Comparison of ENCODE assay signal across 9 cellular contexts in the genomic region with DNA sequence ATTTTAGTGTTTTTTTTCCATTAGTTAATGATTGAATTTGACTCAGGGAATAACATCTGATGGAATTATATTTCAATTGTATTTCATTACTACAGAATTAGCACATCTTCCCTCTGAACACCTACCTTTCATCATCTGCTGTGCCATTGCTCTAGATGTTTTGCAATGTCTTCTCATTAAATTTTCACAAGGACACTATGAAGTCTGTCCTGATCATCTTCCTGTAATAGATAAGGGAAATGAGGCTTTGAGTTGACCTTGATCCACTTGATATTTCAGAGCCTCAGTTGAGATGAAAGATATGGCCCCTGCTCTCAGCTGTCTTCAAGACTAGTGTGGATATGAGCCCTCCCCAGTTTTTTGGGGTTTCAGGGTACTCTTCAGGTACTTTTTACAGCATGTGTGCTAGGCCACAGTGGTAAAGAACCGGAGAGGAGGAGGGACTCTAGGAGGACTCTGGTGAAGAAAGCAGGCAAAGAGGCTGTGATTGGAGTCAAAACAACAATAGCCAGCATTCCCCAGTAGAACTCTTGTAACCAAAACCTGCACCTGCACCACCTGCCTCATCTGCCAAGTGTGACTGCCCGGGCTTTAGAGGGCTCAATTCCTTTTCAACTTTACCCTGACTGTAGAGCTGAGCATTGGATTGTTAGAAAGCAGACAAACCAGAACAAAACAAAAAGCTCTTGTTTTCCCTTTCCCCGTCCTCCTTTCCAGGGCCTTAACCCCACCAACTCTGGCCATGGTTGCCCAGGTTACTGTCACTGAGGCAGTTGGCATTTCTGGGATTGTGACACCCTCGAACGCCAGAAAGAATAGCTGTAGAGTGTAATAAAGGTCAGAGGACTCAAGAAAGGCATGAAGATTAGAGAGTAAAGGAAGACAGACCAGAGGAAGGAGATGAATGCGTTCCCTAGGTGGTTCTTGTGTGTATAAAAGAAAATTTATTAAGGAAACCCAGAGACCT. TPM values are rescaled to one million over a fixed set of nuclear protein-coding genes. Genes with fewer than 3 reads are reported as not detected.
DNase-seq lines count a peak whose midpoint lies in the region; ATAC-seq and TF ChIP-seq lines count a peak whose summit lies in the region.
"Had no signal": no experiment of that assay in that cellular context is flagged by ENCODE, and none has a peak within 500 bp of the region (broad histone marks: within the 10 kb centered on the region; RNA-seq: fewer than 3 reads in every experiment).

No MANE protein-coding gene starts in this region.

- H3K4me1 ChIP-seq in spleen, result peaks cover 0 to 7% (median 0%) of the 10 kb centered on the region in 6 donors
- H3K4me1 ChIP-seq in SJCRH30, result no peaks in the 10 kb centered on the region

- intact Hi-C loops in spleen (cut with DNase I; ENCODE audit: low total_unique reads), result loop anchor here (2.0 kb wide), 1 partner anchor 411 kb away; no protein-coding TSS in a partner anchor

- no peak for ATAC-seq in activated naive CD8-positive, alpha-beta T cell treated with anti-CD3 and anti-CD28 coated beads, Interleukin-2, amount 50 U/mL, for 24 hours
- ATAC-seq in left lobe of liver (peak; percentile 39), SK-N-SH treated with all-trans-retinoic acid at 6 μM for 48 hours (no peak)

- CTCF ChIA-PET in activated naive CD4-positive, alpha-beta T cell treated with anti-CD3 and anti-CD28 coated beads, Interleukin-2, amount 10 ng/mL, durations not matched to agents 7 days and 5 days (lab: Charles Lee), result interaction anchor here (0.7 to 4.9 kb wide), 30 partner anchors 9 to 426 kb away, joined by 3 to 66 read pairs (median 4); a partner anchor contains a TSS

- H3K9me3 ChIP-seq in spleen (no peaks in the 10 kb centered on the region), SJCRH30 (replicated peaks) (no peaks in the 10 kb centered on the region)

- peak overlapping the region in 5 of 8 donors; percentile 3 to 46 (median 26) for H3K27ac ChIP-seq in spleen
- no peak overlapping the region for H3K27ac ChIP-seq in SJCRH30

- 69 to 85% (median 79%) methylated on average over 6 of the region's 6 CpGs for WGBS in spleen, 5 donors

- peaks cover 7% of the 10 kb centered on the region for H3K4me1 Mint-ChIP-seq in activated naive CD4-positive, alpha-beta T cell treated with anti-CD3 and anti-CD28 coated beads, Interleukin-2, amount 50 U/mL, for 24 hours
- H3K4me1 Mint-ChIP-seq in activated naive CD4-positive, alpha-beta T cell treated with anti-CD3 and anti-CD28 coated beads, Interleukin-2, amount 10 ng/mL, durations not matched to agents 7 days and 5 days, result no peaks in the 10 kb centered on the region
- H3K4me1 Mint-ChIP-seq in activated naive CD8-positive, alpha-beta T cell treated with anti-CD3 and anti-CD28 coated beads, Interleukin-2, amount 50 U/mL, for 24 hours, result peaks cover 7% of the 10 kb centered on the region

- DNase-seq in activated naive CD4-positive, alpha-beta T cell treated with anti-CD3 and anti-CD28 coated beads, Interleukin-2, amount 10 ng/mL, durations not matched to agents 7 days and 5 days, result no peak
- no peak for DNase-seq in activated naive CD8-positive, alpha-beta T cell treated with anti-CD3 and anti-CD28 coated beads, Interleukin-2, amount 50 U/mL, for 24 hours
- no peak for DNase-seq in left lobe of liver (ENCODE audit: low spot score)
- no peak for DNase-seq in spleen
- DNase-seq in NCI-H1694 treated with DMSO at 0.1 percent for 48 hours (lab: John Stamatoyannopoulos, UW), result no peak
- no peak for DNase-seq in SJCRH30
- DNase-seq: activated gamma-delta T cell had no signal

- no peak for TF ChIP-seq CTCF in spleen (IDR thresholded peaks at IDR 0.05 in 8 of 11, conservative IDR thresholded peaks at IDR 0.05 in 3 of 11)

- H3K4me3 Mint-ChIP-seq in activated naive CD4-positive, alpha-beta T cell treated with anti-CD3 and anti-CD28 coated beads, Interleukin-2, amount 50 U/mL, for 24 hours, result no peak overlapping the region
- H3K4me3 Mint-ChIP-seq in activated naive CD4-positive, alpha-beta T cell treated with anti-CD3 and anti-CD28 coated beads, Interleukin-2, amount 10 ng/mL, durations not matched to agents 7 days and 5 days, result no peak overlapping the region
- H3K4me3 Mint-ChIP-seq in activated naive CD8-positive, alpha-beta T cell treated with anti-CD3 and anti-CD28 coated beads, Interleukin-2, amount 50 U/mL, for 24 hours, result no peak overlapping the region

- H3K4me3 ChIP-seq in spleen (no peak overlapping the region), SJCRH30 (no peak overlapping the region)

- TF ChIP-seq POLR2A in spleen (IDR thresholded peaks at IDR 0.05), result no peak

- no peaks in the 10 kb centered on the region for H3K9me3 Mint-ChIP-seq in activated naive CD4-positive, alpha-beta T cell treated with anti-CD3 and anti-CD28 coated beads, Interleukin-2, amount 50 U/mL, for 24 hours
- H3K9me3 Mint-ChIP-seq in activated naive CD4-positive, alpha-beta T cell treated with anti-CD3 and anti-CD28 coated beads, Interleukin-2, amount 10 ng/mL, durations not matched to agents 7 days and 5 days, result no peaks in the 10 kb centered on the region
- no peaks in the 10 kb centered on the region for H3K9me3 Mint-ChIP-seq in activated naive CD8-positive, alpha-beta T cell treated with anti-CD3 and anti-CD28 coated beads, Interleukin-2, amount 50 U/mL, for 24 hours

- H3K27ac Mint-ChIP-seq in activated naive CD4-positive, alpha-beta T cell treated with anti-CD3 and anti-CD28 coated beads, Interleukin-2, amount 50 U/mL, for 24 hours, result peak overlapping the region; percentile 60
- no peak overlapping the region for H3K27ac Mint-ChIP-seq in activated naive CD4-positive, alpha-beta T cell treated with anti-CD3 and anti-CD28 coated beads, Interleukin-2, amount 10 ng/mL, durations not matched to agents 7 days and 5 days
- H3K27ac Mint-ChIP-seq in activated naive CD8-positive, alpha-beta T cell treated with anti-CD3 and anti-CD28 coated beads, Interleukin-2, amount 50 U/mL, for 24 hours, result peak overlapping the region; percentile 30

- no peaks in the 10 kb centered on the region for H3K27me3 ChIP-seq in spleen (replicated peaks in 1 of 7)
- H3K27me3 ChIP-seq in SJCRH30, result no peaks in the 10 kb centered on the region

- H3K36me3 Mint-ChIP-seq in activated naive CD4-positive, alpha-beta T cell treated with anti-CD3 and anti-CD28 coated beads, Interleukin-2, amount 50 U/mL, for 24 hours, result no peaks in the 10 kb centered on the region
- peaks cover 47% of the 10 kb centered on the region for H3K36me3 Mint-ChIP-seq in activated naive CD4-positive, alpha-beta T cell treated with anti-CD3 and anti-CD28 coated beads, Interleukin-2, amount 10 ng/mL, durations not matched to agents 7 days and 5 days
- H3K36me3 Mint-ChIP-seq in activated naive CD8-positive, alpha-beta T cell treated with anti-CD3 and anti-CD28 coated beads, Interleukin-2, amount 50 U/mL, for 24 hours (ENCODE audit: low read depth), result peaks cover 29% of the 10 kb centered on the region

- H3K36me3 ChIP-seq in spleen (peaks cover 7 to 98% (median 80%) of the 10 kb centered on the region in 6 donors), SJCRH30 (peaks cover 7% of the 10 kb centered on the region; the same call in 1 of the 2 replicates)

- no peaks in the 10 kb centered on the region for H3K27me3 Mint-ChIP-seq in activated naive CD4-positive, alpha-beta T cell treated with anti-CD3 and anti-CD28 coated beads, Interleukin-2, amount 50 U/mL, for 24 hours
- no peaks in the 10 kb centered on the region for H3K27me3 Mint-ChIP-seq in activated naive CD4-positive, alpha-beta T cell treated with anti-CD3 and anti-CD28 coated beads, Interleukin-2, amount 10 ng/mL, durations not matched to agents 7 days and 5 days
- H3K27me3 Mint-ChIP-seq in activated naive CD8-positive, alpha-beta T cell treated with anti-CD3 and anti-CD28 coated beads, Interleukin-2, amount 50 U/mL, for 24 hours, result no peaks in the 10 kb centered on the region

TF ChIP-seq in SK-N-SH treated with all-trans-retinoic acid at 6 μM for 48 hours, 23 proteins besides CTCF, POLR2A, EP300 and RAD21 (continues in another document):
- no peak for TF ChIP-seq GLIS3 (CRISPR knock-in tag; IDR thresholded peaks at IDR 0.05)
- TF ChIP-seq, protein P1, sequence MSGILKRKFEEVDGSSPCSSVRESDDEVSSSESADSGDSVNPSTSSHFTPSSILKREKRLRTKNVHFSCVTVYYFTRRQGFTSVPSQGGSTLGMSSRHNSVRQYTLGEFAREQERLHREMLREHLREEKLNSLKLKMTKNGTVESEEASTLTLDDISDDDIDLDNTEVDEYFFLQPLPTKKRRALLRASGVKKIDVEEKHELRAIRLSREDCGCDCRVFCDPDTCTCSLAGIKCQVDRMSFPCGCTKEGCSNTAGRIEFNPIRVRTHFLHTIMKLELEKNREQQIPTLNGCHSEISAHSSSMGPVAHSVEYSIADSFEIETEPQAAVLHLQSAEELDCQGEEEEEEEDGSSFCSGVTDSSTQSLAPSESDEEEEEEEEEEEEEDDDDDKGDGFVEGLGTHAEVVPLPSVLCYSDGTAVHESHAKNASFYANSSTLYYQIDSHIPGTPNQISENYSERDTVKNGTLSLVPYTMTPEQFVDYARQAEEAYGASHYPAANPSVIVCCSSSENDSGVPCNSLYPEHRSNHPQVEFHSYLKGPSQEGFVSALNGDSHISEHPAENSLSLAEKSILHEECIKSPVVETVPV (CRISPR knock-in tag; IDR thresholded peaks at IDR 0.05), result no peak
- TF ChIP-seq OSR1 (CRISPR knock-in tag; IDR thresholded peaks at IDR 0.05), result no peak
- TF ChIP-seq ZC3H10 (CRISPR knock-in tag; IDR thresholded peaks at IDR 0.05), result no peak
- no peak for TF ChIP-seq PPARA (CRISPR knock-in tag; IDR thresholded peaks at IDR 0.05; ENCODE audit: borderline replicate concordance)
- TF ChIP-seq, protein P2, sequence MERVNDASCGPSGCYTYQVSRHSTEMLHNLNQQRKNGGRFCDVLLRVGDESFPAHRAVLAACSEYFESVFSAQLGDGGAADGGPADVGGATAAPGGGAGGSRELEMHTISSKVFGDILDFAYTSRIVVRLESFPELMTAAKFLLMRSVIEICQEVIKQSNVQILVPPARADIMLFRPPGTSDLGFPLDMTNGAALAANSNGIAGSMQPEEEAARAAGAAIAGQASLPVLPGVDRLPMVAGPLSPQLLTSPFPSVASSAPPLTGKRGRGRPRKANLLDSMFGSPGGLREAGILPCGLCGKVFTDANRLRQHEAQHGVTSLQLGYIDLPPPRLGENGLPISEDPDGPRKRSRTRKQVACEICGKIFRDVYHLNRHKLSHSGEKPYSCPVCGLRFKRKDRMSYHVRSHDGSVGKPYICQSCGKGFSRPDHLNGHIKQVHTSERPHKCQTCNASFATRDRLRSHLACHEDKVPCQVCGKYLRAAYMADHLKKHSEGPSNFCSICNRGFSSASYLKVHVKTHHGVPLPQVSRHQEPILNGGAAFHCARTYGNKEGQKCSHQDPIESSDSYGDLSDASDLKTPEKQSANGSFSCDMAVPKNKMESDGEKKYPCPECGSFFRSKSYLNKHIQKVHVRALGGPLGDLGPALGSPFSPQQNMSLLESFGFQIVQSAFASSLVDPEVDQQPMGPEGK (CRISPR knock-in tag; IDR thresholded peaks at IDR 0.05; ENCODE audit: borderline replicate concordance), result no peak
- TF ChIP-seq SNAI2 (CRISPR knock-in tag; IDR thresholded peaks at IDR 0.05), result no peak

RNA-seq across cellular contexts. Expression of a gene that starts 56.3 kb away (rescaled TPM):
- 33.5 TPM for total RNA-seq in left lobe of liver
- total RNA-seq in spleen, result 10 to 100 TPM; 53.4 to 86.7 (median 71.1) TPM
- polyA plus RNA-seq in spleen, result 10 to 100 TPM in 1 of 3 donors, 1 to 10 TPM in 2; 7.3 to 12.3 (median 8.3) TPM
- total RNA-seq in SJCRH30 (2014; rRNA removed; shearing (Covaris generic)), result 7.9 and 8.5 TPM in 2 replicates
